Comparison of ENCODE assay signal across 2 cellular contexts in genomic region chr2:144453486-144454158, GRCh38.
TF ChIP-seq lines count a peak whose summit lies in the region.

No MANE protein-coding gene starts in this region.

TF ChIP-seq in SK-N-SH treated with all-trans-retinoic acid at 6 μM for 48 hours, 23 proteins besides CTCF, POLR2A, EP300 and RAD21 (continued from another document):
- TF ChIP-seq POU6F1 (CRISPR knock-in tag; IDR thresholded peaks at IDR 0.05; ENCODE audit: borderline replicate concordance, low read depth): no peak
- no peak for TF ChIP-seq SNAI2 (CRISPR knock-in tag; IDR thresholded peaks at IDR 0.05)
- TF ChIP-seq ZFP3 (CRISPR knock-in tag; IDR thresholded peaks at IDR 0.05): no peak
- TF ChIP-seq PPARA (CRISPR knock-in tag; IDR thresholded peaks at IDR 0.05; ENCODE audit: borderline replicate concordance): no peak
- TF ChIP-seq TCF4 (CRISPR knock-in tag; IDR thresholded peaks at IDR 0.05; ENCODE audit: borderline replicate concordance): no peak
- TF ChIP-seq ISL1 (CRISPR knock-in tag; IDR thresholded peaks at IDR 0.05): no peak
- no peak for TF ChIP-seq ZNF565 (CRISPR knock-in tag; conservative IDR thresholded peaks at IDR 0.05; ENCODE audit: low read depth)
- TF ChIP-seq ZNF70 (CRISPR knock-in tag; IDR thresholded peaks at IDR 0.05): no peak
- TF ChIP-seq CREB5 (CRISPR knock-in tag; IDR thresholded peaks at IDR 0.05; ENCODE audit: low read depth): no peak
- no peak for TF ChIP-seq ZNF8 (CRISPR knock-in tag; IDR thresholded peaks at IDR 0.05)
- TF ChIP-seq TSHZ2 (CRISPR knock-in tag; IDR thresholded peaks at IDR 0.05): no peak
- no peak for TF ChIP-seq CSRNP3 (CRISPR knock-in tag; IDR thresholded peaks at IDR 0.05)
- TF ChIP-seq RARB (CRISPR knock-in tag; IDR thresholded peaks at IDR 0.05): no peak

TF ChIP-seq in WTC11, 78 proteins besides CTCF, POLR2A, EP300 and RAD21 (continued from another document):
- TF ChIP-seq SMAD3 (CRISPR knock-in tag; IDR thresholded peaks at IDR 0.05; ENCODE audit: borderline replicate concordance) (no peak), RORB (CRISPR knock-in tag; IDR thresholded peaks at IDR 0.05) (no peak), MLX (CRISPR knock-in tag; IDR thresholded peaks at IDR 0.05) (no peak), ATF1 (CRISPR knock-in tag; IDR thresholded peaks at IDR 0.05) (no peak), ZNF416 (CRISPR knock-in tag; IDR thresholded peaks at IDR 0.05) (no peak), ZNF396 (CRISPR knock-in tag; IDR thresholded peaks at IDR 0.05; ENCODE audit: borderline replicate concordance) (no peak)
